ENCODE assay signal across 2 cellular contexts in the genomic region with DNA sequence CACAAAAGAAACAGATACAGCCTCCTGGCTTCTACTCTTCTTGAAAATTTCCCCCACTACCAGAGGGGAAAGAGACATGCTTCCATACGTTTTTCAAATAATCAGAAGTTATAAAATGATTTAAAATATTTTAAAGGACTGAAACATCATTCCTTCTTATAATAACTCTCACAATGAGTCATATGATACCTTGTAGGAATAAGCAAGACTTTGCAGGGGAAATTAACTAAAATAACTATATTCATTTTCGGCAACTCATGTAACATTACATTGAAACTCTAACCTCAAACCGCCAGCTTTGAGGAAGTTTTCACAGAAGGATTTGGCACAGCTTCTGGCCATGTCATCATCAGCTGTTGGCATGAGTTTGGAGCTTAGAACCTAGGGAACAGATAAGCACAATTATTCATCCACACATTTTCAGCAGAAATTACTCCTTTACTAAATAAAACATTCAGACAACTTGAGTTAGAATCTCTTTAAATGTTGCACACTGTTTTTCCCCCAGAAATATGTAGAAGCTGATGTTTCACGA.
TF ChIP-seq lines count a peak whose summit lies in the region.

No MANE protein-coding gene starts in this region.

TF ChIP-seq in liver, 16 proteins besides CTCF, POLR2A, EP300 and RAD21 (continued from another document):
- TF ChIP-seq, protein P1, sequence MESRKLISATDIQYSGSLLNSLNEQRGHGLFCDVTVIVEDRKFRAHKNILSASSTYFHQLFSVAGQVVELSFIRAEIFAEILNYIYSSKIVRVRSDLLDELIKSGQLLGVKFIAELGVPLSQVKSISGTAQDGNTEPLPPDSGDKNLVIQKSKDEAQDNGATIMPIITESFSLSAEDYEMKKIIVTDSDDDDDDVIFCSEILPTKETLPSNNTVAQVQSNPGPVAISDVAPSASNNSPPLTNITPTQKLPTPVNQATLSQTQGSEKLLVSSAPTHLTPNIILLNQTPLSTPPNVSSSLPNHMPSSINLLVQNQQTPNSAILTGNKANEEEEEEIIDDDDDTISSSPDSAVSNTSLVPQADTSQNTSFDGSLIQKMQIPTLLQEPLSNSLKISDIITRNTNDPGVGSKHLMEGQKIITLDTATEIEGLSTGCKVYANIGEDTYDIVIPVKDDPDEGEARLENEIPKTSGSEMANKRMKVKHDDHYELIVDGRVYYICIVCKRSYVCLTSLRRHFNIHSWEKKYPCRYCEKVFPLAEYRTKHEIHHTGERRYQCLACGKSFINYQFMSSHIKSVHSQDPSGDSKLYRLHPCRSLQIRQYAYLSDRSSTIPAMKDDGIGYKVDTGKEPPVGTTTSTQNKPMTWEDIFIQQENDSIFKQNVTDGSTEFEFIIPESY (IDR thresholded peaks at IDR 0.05): no peak
- TF ChIP-seq EGR1 (IDR thresholded peaks at IDR 0.05; ENCODE audit: low read depth in 2 of 2): no peak
- TF ChIP-seq, protein P2, sequence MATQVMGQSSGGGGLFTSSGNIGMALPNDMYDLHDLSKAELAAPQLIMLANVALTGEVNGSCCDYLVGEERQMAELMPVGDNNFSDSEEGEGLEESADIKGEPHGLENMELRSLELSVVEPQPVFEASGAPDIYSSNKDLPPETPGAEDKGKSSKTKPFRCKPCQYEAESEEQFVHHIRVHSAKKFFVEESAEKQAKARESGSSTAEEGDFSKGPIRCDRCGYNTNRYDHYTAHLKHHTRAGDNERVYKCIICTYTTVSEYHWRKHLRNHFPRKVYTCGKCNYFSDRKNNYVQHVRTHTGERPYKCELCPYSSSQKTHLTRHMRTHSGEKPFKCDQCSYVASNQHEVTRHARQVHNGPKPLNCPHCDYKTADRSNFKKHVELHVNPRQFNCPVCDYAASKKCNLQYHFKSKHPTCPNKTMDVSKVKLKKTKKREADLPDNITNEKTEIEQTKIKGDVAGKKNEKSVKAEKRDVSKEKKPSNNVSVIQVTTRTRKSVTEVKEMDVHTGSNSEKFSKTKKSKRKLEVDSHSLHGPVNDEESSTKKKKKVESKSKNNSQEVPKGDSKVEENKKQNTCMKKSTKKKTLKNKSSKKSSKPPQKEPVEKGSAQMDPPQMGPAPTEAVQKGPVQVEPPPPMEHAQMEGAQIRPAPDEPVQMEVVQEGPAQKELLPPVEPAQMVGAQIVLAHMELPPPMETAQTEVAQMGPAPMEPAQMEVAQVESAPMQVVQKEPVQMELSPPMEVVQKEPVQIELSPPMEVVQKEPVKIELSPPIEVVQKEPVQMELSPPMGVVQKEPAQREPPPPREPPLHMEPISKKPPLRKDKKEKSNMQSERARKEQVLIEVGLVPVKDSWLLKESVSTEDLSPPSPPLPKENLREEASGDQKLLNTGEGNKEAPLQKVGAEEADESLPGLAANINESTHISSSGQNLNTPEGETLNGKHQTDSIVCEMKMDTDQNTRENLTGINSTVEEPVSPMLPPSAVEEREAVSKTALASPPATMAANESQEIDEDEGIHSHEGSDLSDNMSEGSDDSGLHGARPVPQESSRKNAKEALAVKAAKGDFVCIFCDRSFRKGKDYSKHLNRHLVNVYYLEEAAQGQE (IDR thresholded peaks at IDR 0.05): no peak
- no peak for TF ChIP-seq HNF4G (IDR thresholded peaks at IDR 0.05)
- TF ChIP-seq JUND (IDR thresholded peaks at IDR 0.05): peak in 1 of 2 donors; percentile 39
- TF ChIP-seq, protein P3, sequence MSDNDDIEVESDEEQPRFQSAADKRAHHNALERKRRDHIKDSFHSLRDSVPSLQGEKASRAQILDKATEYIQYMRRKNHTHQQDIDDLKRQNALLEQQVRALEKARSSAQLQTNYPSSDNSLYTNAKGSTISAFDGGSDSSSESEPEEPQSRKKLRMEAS (IDR thresholded peaks at IDR 0.05): no peak
- TF ChIP-seq, protein P4, sequence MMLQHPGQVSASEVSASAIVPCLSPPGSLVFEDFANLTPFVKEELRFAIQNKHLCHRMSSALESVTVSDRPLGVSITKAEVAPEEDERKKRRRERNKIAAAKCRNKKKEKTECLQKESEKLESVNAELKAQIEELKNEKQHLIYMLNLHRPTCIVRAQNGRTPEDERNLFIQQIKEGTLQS (IDR thresholded peaks at IDR 0.05): peak; percentile 83
- peak in 1 of 2 donors; percentile 23 for TF ChIP-seq HNF4A (conservative IDR thresholded peaks at IDR 0.05)
- TF ChIP-seq FOXA1 (IDR thresholded peaks at IDR 0.05): no peak
- TF ChIP-seq YY1 (IDR thresholded peaks at IDR 0.05): no peak
- TF ChIP-seq TAF1 (conservative IDR thresholded peaks at IDR 0.05): no peak
- TF ChIP-seq NR2F2 (IDR thresholded peaks at IDR 0.05): no peak
- TF ChIP-seq GABPA (IDR thresholded peaks at IDR 0.05 in 1 of 2, conservative IDR thresholded peaks at IDR 0.05 in 1 of 2): no peak
TF ChIP-seq in liver: peak in this region for 3.

TF ChIP-seq in HepG2, 621 proteins besides CTCF, POLR2A, EP300 and RAD21 (continued from another document):
- TF ChIP-seq, protein P5, sequence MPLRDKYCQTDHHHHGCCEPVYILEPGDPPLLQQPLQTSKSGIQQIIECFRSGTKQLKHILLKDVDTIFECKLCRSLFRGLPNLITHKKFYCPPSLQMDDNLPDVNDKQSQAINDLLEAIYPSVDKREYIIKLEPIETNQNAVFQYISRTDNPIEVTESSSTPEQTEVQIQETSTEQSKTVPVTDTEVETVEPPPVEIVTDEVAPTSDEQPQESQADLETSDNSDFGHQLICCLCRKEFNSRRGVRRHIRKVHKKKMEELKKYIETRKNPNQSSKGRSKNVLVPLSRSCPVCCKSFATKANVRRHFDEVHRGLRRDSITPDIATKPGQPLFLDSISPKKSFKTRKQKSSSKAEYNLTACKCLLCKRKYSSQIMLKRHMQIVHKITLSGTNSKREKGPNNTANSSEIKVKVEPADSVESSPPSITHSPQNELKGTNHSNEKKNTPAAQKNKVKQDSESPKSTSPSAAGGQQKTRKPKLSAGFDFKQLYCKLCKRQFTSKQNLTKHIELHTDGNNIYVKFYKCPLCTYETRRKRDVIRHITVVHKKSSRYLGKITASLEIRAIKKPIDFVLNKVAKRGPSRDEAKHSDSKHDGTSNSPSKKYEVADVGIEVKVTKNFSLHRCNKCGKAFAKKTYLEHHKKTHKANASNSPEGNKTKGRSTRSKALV (CRISPR knock-in tag; IDR thresholded peaks at IDR 0.05): no peak
